In the genomic region with DNA sequence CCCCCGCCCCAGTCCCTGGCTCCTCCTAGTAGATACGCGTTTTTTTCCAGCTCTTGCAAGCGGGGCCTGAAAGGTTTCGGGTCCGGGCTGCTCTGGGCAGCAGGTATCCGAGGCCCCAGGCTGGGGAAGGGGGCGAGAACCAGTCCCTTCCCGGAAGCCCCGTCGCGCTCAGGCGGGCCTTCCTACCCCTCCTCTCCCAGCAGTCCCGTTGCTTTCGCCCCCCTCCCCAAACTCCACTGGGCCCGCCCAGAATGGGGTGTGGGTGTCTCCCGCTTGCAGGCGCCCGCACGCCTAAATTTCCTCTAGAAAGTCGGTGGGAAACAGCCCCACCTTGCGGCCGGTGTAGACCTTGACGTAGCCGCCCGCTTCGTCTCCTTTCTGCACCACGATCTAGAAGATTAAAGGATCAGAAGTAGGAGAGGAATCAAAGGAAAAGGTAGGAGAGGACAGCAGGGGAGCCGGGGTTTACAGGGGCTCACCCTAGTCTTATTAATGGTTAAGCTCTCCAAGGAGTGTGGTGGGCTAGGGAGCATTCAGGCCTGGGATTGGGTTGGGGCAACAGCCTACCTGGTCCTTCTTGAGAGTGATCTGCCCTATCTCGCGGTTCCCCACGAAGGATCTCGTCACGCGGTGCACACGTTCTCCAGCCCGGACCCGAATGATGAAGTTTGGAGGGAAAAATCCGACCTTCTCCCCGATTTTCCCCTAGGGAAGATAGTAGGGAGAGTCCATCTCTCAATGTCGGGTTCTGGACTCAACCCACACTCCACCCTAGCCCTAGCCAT, we compare ENCODE assay signal across 1 cellular context.
TF ChIP-seq lines count a peak whose summit lies in the region.

No MANE protein-coding gene starts in this region.

TF ChIP-seq in liver, 16 proteins besides CTCF, POLR2A, EP300 and RAD21 (continued from another document):
- TF ChIP-seq, protein P1, sequence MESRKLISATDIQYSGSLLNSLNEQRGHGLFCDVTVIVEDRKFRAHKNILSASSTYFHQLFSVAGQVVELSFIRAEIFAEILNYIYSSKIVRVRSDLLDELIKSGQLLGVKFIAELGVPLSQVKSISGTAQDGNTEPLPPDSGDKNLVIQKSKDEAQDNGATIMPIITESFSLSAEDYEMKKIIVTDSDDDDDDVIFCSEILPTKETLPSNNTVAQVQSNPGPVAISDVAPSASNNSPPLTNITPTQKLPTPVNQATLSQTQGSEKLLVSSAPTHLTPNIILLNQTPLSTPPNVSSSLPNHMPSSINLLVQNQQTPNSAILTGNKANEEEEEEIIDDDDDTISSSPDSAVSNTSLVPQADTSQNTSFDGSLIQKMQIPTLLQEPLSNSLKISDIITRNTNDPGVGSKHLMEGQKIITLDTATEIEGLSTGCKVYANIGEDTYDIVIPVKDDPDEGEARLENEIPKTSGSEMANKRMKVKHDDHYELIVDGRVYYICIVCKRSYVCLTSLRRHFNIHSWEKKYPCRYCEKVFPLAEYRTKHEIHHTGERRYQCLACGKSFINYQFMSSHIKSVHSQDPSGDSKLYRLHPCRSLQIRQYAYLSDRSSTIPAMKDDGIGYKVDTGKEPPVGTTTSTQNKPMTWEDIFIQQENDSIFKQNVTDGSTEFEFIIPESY (IDR thresholded peaks at IDR 0.05): no peak
- TF ChIP-seq RXRA (IDR thresholded peaks at IDR 0.05) (no peak), FOXA1 (IDR thresholded peaks at IDR 0.05) (no peak)
